Comparison of ENCODE assay signal across 8 cellular contexts in the genomic region with DNA sequence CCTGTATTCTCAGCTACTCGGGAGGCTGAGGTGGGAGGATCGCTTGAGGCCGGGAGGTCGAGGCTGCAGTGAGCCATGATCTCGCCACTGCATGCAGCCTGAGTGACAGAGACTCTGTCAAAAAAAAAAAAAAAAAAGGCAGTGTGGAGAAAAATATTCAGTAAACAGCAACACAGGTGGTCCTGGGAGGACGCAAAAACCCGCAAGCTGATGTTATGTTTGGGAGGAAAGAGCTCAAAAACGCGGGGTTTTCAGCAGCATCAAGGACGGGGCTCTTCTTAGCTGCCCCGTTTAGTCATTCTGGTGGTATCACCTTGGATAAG. TPM values are rescaled to one million over a fixed set of nuclear protein-coding genes. Genes with fewer than 3 reads are reported as not detected.
DNase-seq lines count a peak whose midpoint lies in the region; ATAC-seq and TF ChIP-seq lines count a peak whose summit lies in the region.

No MANE protein-coding gene starts in this region.

- H3K4me1 ChIP-seq in BLaER1 treated with 17β-estradiol and CSF1 and Interleukin-3, amounts not matched to agents 10 nM and 100 nM: peaks cover 39 to 49% (median 45%) of the 10 kb centered on the region in 10 experiments
- peaks cover 16% of the 10 kb centered on the region for H3K4me1 ChIP-seq in Loucy (ENCODE audit: insufficient read depth, low read length, poor library complexity, severe bottlenecking)
- H3K4me1 ChIP-seq in ectodermal cell (ENCODE audit: control insufficient read depth, insufficient read depth, low read length): no peaks in the 10 kb centered on the region

- H3K36me3 ChIP-seq in BLaER1 treated with 17β-estradiol and CSF1 and Interleukin-3, amounts not matched to agents 10 nM and 100 nM: peaks cover 16 to 27% (median 19%) of the 10 kb centered on the region in 11 experiments; a peak in 19 of 22 replicates
- H3K36me3 ChIP-seq in Loucy (ENCODE audit: insufficient read depth, low read length): no peaks in the 10 kb centered on the region
- peaks cover 9% of the 10 kb centered on the region for H3K36me3 ChIP-seq in ectodermal cell (ENCODE audit: control insufficient read depth, insufficient read depth, low read length)
- H3K36me3 ChIP-seq in neural cell (ENCODE audit: insufficient read depth, low read length): no peaks in the 10 kb centered on the region

- no peak for TF ChIP-seq EP300 in neural cell (conservative IDR thresholded peaks at IDR 0.05; ENCODE audit: poor library complexity, severe bottlenecking)

- no peak for TF ChIP-seq CTCF in Loucy (conservative IDR thresholded peaks at IDR 0.05; ENCODE audit: low read length)
- no peak for TF ChIP-seq CTCF in neural cell (IDR thresholded peaks at IDR 0.05; ENCODE audit: poor library complexity, severe bottlenecking)

- TF ChIP-seq RAD21 in neural cell (conservative IDR thresholded peaks at IDR 0.05): no peak

- no peaks in the 10 kb centered on the region for H3K9me2 ChIP-seq in Loucy (replicated peaks; ENCODE audit: low read depth, low read length)
- no peaks in the 10 kb centered on the region for H3K9me2 ChIP-seq in neural cell (ENCODE audit: insufficient read depth, low read length)

- no peaks in the 10 kb centered on the region for H3K27me3 ChIP-seq in BLaER1 treated with 17β-estradiol and CSF1 and Interleukin-3, amounts not matched to agents 10 nM and 100 nM
- H3K27me3 ChIP-seq in Loucy (ENCODE audit: insufficient read depth, low read length, poor library complexity, severe bottlenecking) (no peaks in the 10 kb centered on the region), ectodermal cell (ENCODE audit: control insufficient read depth, insufficient read depth, low read length, poor library complexity, severe bottlenecking) (no peaks in the 10 kb centered on the region), neural cell (ENCODE audit: insufficient read depth, low read depth, low read length) (no peaks in the 10 kb centered on the region)

- H3F3A ChIP-seq in Loucy (ENCODE audit: low read depth) (no peaks in the 10 kb centered on the region), neural cell (ENCODE audit: insufficient read depth, low read length, poor library complexity, severe bottlenecking) (no peaks in the 10 kb centered on the region)

- H3K79me2 ChIP-seq in Loucy (ENCODE audit: insufficient read depth, low read length): 0 out of 2 replicates have a peak, but pooled peaks cover 7% of the 10 kb centered on the region
- H3K79me2 ChIP-seq in neural cell (replicated peaks; ENCODE audit: insufficient read depth, low read length): peaks cover 8% of the 10 kb centered on the region

- H4K20me1 ChIP-seq in BLaER1 treated with 17β-estradiol and CSF1 and Interleukin-3, amounts not matched to agents 10 nM and 100 nM: peaks cover 0 to 20% (median 11%) of the 10 kb centered on the region in 11 experiments; a peak in 10 of 22 replicates
- H4K20me1 ChIP-seq in Loucy (ENCODE audit: insufficient read depth, low read length, poor library complexity, severe bottlenecking) (peaks cover 6% of the 10 kb centered on the region), neural cell (ENCODE audit: insufficient read depth) (no peaks in the 10 kb centered on the region)

- H3K4me2 ChIP-seq in BLaER1 treated with 17β-estradiol and CSF1 and Interleukin-3, amounts not matched to agents 10 nM and 100 nM: peak overlapping the region; percentile 69 to 91 (median 83)
- peak overlapping the region; percentile 80 for H3K4me2 ChIP-seq in Loucy (ENCODE audit: low read depth, low read length, poor library complexity, severe bottlenecking)
- peak overlapping the region; percentile 38 for H3K4me2 ChIP-seq in neural cell (ENCODE audit: low read length)

- H3K9me3 ChIP-seq in BLaER1 treated with 17β-estradiol and CSF1 and Interleukin-3, amounts not matched to agents 10 nM and 100 nM (replicated peaks in 1 of 11): no peaks in the 10 kb centered on the region
- H3K9me3 ChIP-seq in Loucy (ENCODE audit: insufficient read depth, low read depth, low read length): no peaks in the 10 kb centered on the region
- no peaks in the 10 kb centered on the region for H3K9me3 ChIP-seq in ectodermal cell (ENCODE audit: control insufficient read depth, low read length)
- H3K9me3 ChIP-seq in neural cell (ENCODE audit: low read length): no peaks in the 10 kb centered on the region

- no peak for ATAC-seq in HG03039 (IDR thresholded peaks at IDR 0.05; ENCODE audit: unreplicated experiment)

- peak overlapping the region in 8 of 11 experiments; percentile 80 to 94 (median 86); a peak in 10 of 22 replicates for H3K27ac ChIP-seq in BLaER1 treated with 17β-estradiol and CSF1 and Interleukin-3, amounts not matched to agents 10 nM and 100 nM
- no peak overlapping the region for H3K27ac ChIP-seq in ectodermal cell (ENCODE audit: insufficient read depth, low read depth, low read length, poor library complexity, severe bottlenecking)
- H3K27ac ChIP-seq in neural cell (ENCODE audit: low read length): peak overlapping the region; percentile 91

- H3K4me3 ChIP-seq in BLaER1 treated with 17β-estradiol and CSF1 and Interleukin-3, amounts not matched to agents 10 nM and 100 nM: peak overlapping the region; percentile 48 to 72 (median 60)
- H3K4me3 ChIP-seq in Loucy (ENCODE audit: low read length, poor library complexity, severe bottlenecking) (peak overlapping the region; percentile 76), ectodermal cell (ENCODE audit: insufficient read depth, low read depth, low read length) (peak overlapping the region; percentile 56), neural cell (ENCODE audit: low read length) (peak overlapping the region; percentile 73)

- WGBS in ectodermal cell, 2 experiments: 62 to 68% methylated on average over 11 of the region's 11 CpGs

- H2AFZ ChIP-seq in Loucy (ENCODE audit: low read length) (peak overlapping the region; percentile 79), neural cell (ENCODE audit: low read depth, low read length) (peak overlapping the region; percentile 62)

- DNase-seq in NCI-H82 (lab: John Stamatoyannopoulos, UW) (no peak), NCI-H1694 (lab: John Stamatoyannopoulos, UW) (no peak), T1000 (lab: John Stamatoyannopoulos, UW) (no peak)

- peak overlapping the region; percentile 77 to 91 (median 85); a peak in 20 of 22 replicates for H3K9ac ChIP-seq in BLaER1 treated with 17β-estradiol and CSF1 and Interleukin-3, amounts not matched to agents 10 nM and 100 nM
- H3K9ac ChIP-seq in Loucy (ENCODE audit: low read depth, low read length, poor library complexity, severe bottlenecking) (peak overlapping the region; percentile 69), neural cell (ENCODE audit: low read length) (peak overlapping the region; percentile 87)

TF ChIP-seq in neural cell, 6 proteins besides CTCF, POLR2A, EP300 and RAD21 (continues in another document):
- TF ChIP-seq, protein P1, sequence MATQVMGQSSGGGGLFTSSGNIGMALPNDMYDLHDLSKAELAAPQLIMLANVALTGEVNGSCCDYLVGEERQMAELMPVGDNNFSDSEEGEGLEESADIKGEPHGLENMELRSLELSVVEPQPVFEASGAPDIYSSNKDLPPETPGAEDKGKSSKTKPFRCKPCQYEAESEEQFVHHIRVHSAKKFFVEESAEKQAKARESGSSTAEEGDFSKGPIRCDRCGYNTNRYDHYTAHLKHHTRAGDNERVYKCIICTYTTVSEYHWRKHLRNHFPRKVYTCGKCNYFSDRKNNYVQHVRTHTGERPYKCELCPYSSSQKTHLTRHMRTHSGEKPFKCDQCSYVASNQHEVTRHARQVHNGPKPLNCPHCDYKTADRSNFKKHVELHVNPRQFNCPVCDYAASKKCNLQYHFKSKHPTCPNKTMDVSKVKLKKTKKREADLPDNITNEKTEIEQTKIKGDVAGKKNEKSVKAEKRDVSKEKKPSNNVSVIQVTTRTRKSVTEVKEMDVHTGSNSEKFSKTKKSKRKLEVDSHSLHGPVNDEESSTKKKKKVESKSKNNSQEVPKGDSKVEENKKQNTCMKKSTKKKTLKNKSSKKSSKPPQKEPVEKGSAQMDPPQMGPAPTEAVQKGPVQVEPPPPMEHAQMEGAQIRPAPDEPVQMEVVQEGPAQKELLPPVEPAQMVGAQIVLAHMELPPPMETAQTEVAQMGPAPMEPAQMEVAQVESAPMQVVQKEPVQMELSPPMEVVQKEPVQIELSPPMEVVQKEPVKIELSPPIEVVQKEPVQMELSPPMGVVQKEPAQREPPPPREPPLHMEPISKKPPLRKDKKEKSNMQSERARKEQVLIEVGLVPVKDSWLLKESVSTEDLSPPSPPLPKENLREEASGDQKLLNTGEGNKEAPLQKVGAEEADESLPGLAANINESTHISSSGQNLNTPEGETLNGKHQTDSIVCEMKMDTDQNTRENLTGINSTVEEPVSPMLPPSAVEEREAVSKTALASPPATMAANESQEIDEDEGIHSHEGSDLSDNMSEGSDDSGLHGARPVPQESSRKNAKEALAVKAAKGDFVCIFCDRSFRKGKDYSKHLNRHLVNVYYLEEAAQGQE (IDR thresholded peaks at IDR 0.05; ENCODE audit: borderline replicate concordance): no peak
- TF ChIP-seq MXI1 (conservative IDR thresholded peaks at IDR 0.05; ENCODE audit: poor library complexity, severe bottlenecking): peak; percentile 2
- TF ChIP-seq TAF1 (IDR thresholded peaks at IDR 0.05; ENCODE audit: low read depth): no peak
- no peak for TF ChIP-seq EZH2 (IDR thresholded peaks at IDR 0.05; ENCODE audit: borderline replicate concordance, insufficient read depth, low read length, poor library complexity, severe bottlenecking)
- TF ChIP-seq POLR2AphosphoS5 (IDR thresholded peaks at IDR 0.05): no peak

RNA-seq across cellular contexts. Expression of a gene that starts 0.6 kb away (rescaled TPM):
- polyA plus RNA-seq in ectodermal cell (2013, experiment 1 of 4): 11.8 TPM
- polyA plus RNA-seq in ectodermal cell (2013, experiment 2 of 4): 13.0 TPM
- polyA plus RNA-seq in ectodermal cell (2013, experiment 3 of 4): 12.9 TPM
- polyA plus RNA-seq in ectodermal cell (2013, experiment 4 of 4): 13.6 TPM
- 10.3 and 10.7 TPM in 2 replicates for polyA plus RNA-seq in neural cell
- 11.6 and 13.4 TPM in 2 replicates for polyA minus RNA-seq in neural cell

RNA-seq across cellular contexts. Expression of a gene that starts 15.8 kb away (rescaled TPM):
- 45.3 TPM for polyA plus RNA-seq in ectodermal cell (2013, experiment 1 of 4)
- polyA plus RNA-seq in ectodermal cell (2013, experiment 2 of 4): 44.3 TPM
- polyA plus RNA-seq in ectodermal cell (2013, experiment 3 of 4): 41.1 TPM
- polyA plus RNA-seq in ectodermal cell (2013, experiment 4 of 4): 44.7 TPM
- polyA plus RNA-seq in neural cell: 11.7 and 17.3 TPM in 2 replicates
- 4.4 and 5.1 TPM in 2 replicates for polyA minus RNA-seq in neural cell

RNA-seq across cellular contexts. Expression of a gene that starts 18.5 kb away (rescaled TPM):
- 41.1 TPM for polyA plus RNA-seq in ectodermal cell (2013, experiment 1 of 4)
- polyA plus RNA-seq in ectodermal cell (2013, experiment 2 of 4): 40.1 TPM
- polyA plus RNA-seq in ectodermal cell (2013, experiment 3 of 4): 41.4 TPM
- 45.9 TPM for polyA plus RNA-seq in ectodermal cell (2013, experiment 4 of 4)
- polyA plus RNA-seq in neural cell: 14.8 and 15.3 TPM in 2 replicates
- 7.6 and 12.4 TPM in 2 replicates for polyA minus RNA-seq in neural cell

RNA-seq across cellular contexts. Expression of a gene that starts 19.5 kb away (rescaled TPM):
- 11.1 TPM for polyA plus RNA-seq in ectodermal cell (2013, experiment 1 of 4)
- polyA plus RNA-seq in ectodermal cell (2013, experiment 2 of 4): 12.0 TPM
- polyA plus RNA-seq in ectodermal cell (2013, experiment 3 of 4): 13.7 TPM
- polyA plus RNA-seq in ectodermal cell (2013, experiment 4 of 4): 14.1 TPM
- polyA plus RNA-seq in neural cell: 1.7 and 2.1 TPM in 2 replicates
- polyA minus RNA-seq in neural cell: 3.4 and 4.3 TPM in 2 replicates

RNA-seq across cellular contexts. Expression of a gene that starts 23.0 kb away (rescaled TPM):
- polyA plus RNA-seq in ectodermal cell (2013, experiment 1 of 4): 24.8 TPM
- 24.6 TPM for polyA plus RNA-seq in ectodermal cell (2013, experiment 2 of 4)
- 17.5 TPM for polyA plus RNA-seq in ectodermal cell (2013, experiment 3 of 4)
- polyA plus RNA-seq in ectodermal cell (2013, experiment 4 of 4): 18.4 TPM
- polyA plus RNA-seq in neural cell: 33.8 and 40.7 TPM in 2 replicates
- 24.1 and 24.4 TPM in 2 replicates for polyA minus RNA-seq in neural cell
